In the genomic region with DNA sequence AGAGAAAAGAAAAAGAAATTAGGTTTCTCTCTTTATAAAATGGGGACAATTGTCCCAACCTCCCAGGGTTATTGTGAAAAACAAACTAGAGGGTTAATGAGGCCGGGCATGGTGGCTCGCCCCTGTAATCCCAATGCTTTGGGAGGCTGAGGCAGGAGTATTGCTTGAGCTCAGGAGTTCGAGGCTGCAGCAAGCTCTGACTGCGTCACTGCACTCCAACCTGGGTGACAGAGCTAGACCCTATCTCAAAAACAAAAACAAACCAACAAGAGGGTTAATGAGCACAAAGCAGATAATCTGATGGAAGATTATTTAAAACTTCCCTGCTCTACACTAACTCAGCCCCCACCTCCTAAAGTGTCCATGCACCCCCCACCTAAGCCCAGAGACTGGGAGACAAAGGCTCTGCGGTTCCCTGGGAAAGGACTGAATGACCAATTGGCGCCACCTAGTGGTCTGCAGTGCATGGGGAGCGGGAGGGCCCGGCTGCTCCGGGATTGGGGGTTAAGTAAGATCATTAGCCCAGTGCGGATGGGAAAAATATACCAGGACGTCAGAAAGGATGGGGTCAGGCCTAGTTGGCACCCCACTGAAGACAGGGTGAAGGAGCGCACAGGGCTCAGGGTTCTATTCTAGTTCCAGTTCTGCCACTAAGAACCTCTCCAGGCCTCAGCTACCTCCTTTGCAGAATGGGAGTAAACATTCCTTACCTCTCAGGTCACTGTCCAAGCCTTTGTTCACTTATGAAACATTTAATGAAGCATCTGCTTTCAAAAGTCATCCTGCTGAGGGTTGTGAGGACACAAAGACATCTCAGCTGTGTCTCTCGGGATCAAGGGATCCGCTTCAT, we compare ENCODE assay signal across 8 cellular contexts. TPM values are rescaled to one million over a fixed set of nuclear protein-coding genes. Genes with fewer than 3 reads are reported as not detected.
DNase-seq lines count a peak whose midpoint lies in the region; ATAC-seq lines count a peak whose summit lies in the region.

No MANE protein-coding gene starts in this region.

- no peaks in the 10 kb centered on the region for H3K4me1 ChIP-seq in GM23248 (ENCODE audit: insufficient read depth)

- H3K4me2 ChIP-seq in GM23248 (ENCODE audit: unreplicated experiment), result peak overlapping the region; percentile 31

- no peaks in the 10 kb centered on the region for H3K9me3 Mint-ChIP-seq in central memory CD8-positive, alpha-beta T cell

- no peaks in the 10 kb centered on the region for H3K9me2 ChIP-seq in GM23248 (ENCODE audit: insufficient read depth)

- H3K36me3 Mint-ChIP-seq in central memory CD8-positive, alpha-beta T cell (ENCODE audit: insufficient read depth), result peaks cover 4% of the 10 kb centered on the region

- DNase-seq in AG08395 (ENCODE audit: low spot score) (peak; percentile 91), GM23248 (peak; percentile 86), NCI-H2196 treated with DMSO at 0.1 percent for 48 hours (lab: John Stamatoyannopoulos, UW; ENCODE audit: unreplicated experiment) (peak; percentile 11), kidney glomerular epithelial cell (lab: John Stamatoyannopoulos, UW) (peak; percentile 68)
- peak; percentile 36 to 54 for DNase-seq in central memory CD8-positive, alpha-beta T cell (ENCODE audit: low spot score in 2 of 2)
- DNase-seq in stimulated activated CD4-positive, alpha-beta T cell treated with anti-CD3 and anti-CD28 coated beads, Interleukin-1b, Interleukin-23, amount 100 ng/mL, for 48 hours, result peak; percentile 63

- in situ Hi-C loops in GM23248 (cut with MboI), result no loop called here

- WGBS in GM23248 (ENCODE audit: low coverage in 1 of 2, low lambda C conversion rate in 2 of 2, missing lambda C conversion rate in 2 of 2), 2 experiments, result 22 to 23% methylated on average over 14 of the region's 14 CpGs

- H3K4me1 Mint-ChIP-seq in central memory CD8-positive, alpha-beta T cell, result peaks cover 7% of the 10 kb centered on the region

- no peak overlapping the region for H3K9ac ChIP-seq in GM23248

- H3K27ac Mint-ChIP-seq in central memory CD8-positive, alpha-beta T cell (ENCODE audit: low read depth), result no peak overlapping the region

- no peaks in the 10 kb centered on the region for H4K20me1 ChIP-seq in GM23248 (ENCODE audit: insufficient read depth)

- H3K79me2 ChIP-seq in GM23248 (ENCODE audit: insufficient read depth), result no peaks in the 10 kb centered on the region

- no peak overlapping the region for H3K4me3 ChIP-seq in GM23248

- H3K27ac ChIP-seq in GM23248, result no peak overlapping the region

- peak; percentile 67 to 72 for ATAC-seq in activated CD4-positive, CD25-positive, alpha-beta regulatory T cell treated with anti-CD3 and anti-CD28 coated beads, Interleukin-2, amount 50 U/mL, for 24 hours
- ATAC-seq in central memory CD8-positive, alpha-beta T cell (replicated peaks; ENCODE audit: extremely low read depth, poor library complexity, severe bottlenecking), result peak; percentile 49
- no peak for ATAC-seq in GM21367 (IDR thresholded peaks at IDR 0.05; ENCODE audit: unreplicated experiment)

- H3K36me3 ChIP-seq in GM23248 (ENCODE audit: low read depth), result no peaks in the 10 kb centered on the region

- no peaks in the 10 kb centered on the region for H3K9me3 ChIP-seq in GM23248 (ENCODE audit: low read depth)

- H3K4me3 Mint-ChIP-seq in central memory CD8-positive, alpha-beta T cell, result no peak overlapping the region

- H3K27me3 ChIP-seq in GM23248 (replicated peaks; ENCODE audit: insufficient read depth), result 0 out of 2 replicates have a peak, but pooled peaks cover 8% of the 10 kb centered on the region

- H3K27me3 Mint-ChIP-seq in central memory CD8-positive, alpha-beta T cell, result peaks cover 11% of the 10 kb centered on the region

- no peaks in the 10 kb centered on the region for H3F3A ChIP-seq in GM23248 (ENCODE audit: insufficient read depth)

- peak overlapping the region; percentile 50; the same call in 1 of the 2 replicates for H2AFZ ChIP-seq in GM23248

RNA-seq across cellular contexts. Expression of a gene that starts 15.6 kb away (rescaled TPM):
- 9.7 and 11.3 TPM in 2 replicates for total RNA-seq in GM23248 (2014; rRNA removed; shearing (Covaris generic))
- polyA plus RNA-seq in GM23248 (2016; fragmentation: Nextera tagmentation; extraction: Ambion mirVana), result 7.0 and 8.1 TPM in 2 replicates

RNA-seq across cellular contexts. Expression of a gene that starts 31.8 kb away (rescaled TPM):
- total RNA-seq in GM23248 (2014; rRNA removed; shearing (Covaris generic)), result 27.2 and 35.3 TPM in 2 replicates
- polyA plus RNA-seq in GM23248 (2016; fragmentation: Nextera tagmentation; extraction: Ambion mirVana), result 30.7 and 32.3 TPM in 2 replicates

RNA-seq across cellular contexts. Expression of a gene that starts 34.5 kb away (rescaled TPM):
- not detected in 2 replicates for total RNA-seq in GM23248 (2014; rRNA removed; shearing (Covaris generic))
- 0.54 and 0.71 TPM in 2 replicates for polyA plus RNA-seq in GM23248 (2016; fragmentation: Nextera tagmentation; extraction: Ambion mirVana)

Comparison
In these comparisons a context has a peak if more than half of its experiments do, and no peak if none do; other contexts are left out.
1. DNase-seq: peak in every context shown above with its lines; median percentile 91 in AG08395; 86 in GM23248; 68 in kidney glomerular epithelial cell; 63 in stimulated activated CD4-positive, alpha-beta T cell treated with anti-CD3 and anti-CD28 coated beads, Interleukin-1b, Interleukin-23, amount 100 ng/mL, for 48 hours; 45 in central memory CD8-positive, alpha-beta T cell; 11 in NCI-H2196 treated with DMSO at 0.1 percent for 48 hours.